ENCODE assay signal across 25 cellular contexts in the genomic region with DNA sequence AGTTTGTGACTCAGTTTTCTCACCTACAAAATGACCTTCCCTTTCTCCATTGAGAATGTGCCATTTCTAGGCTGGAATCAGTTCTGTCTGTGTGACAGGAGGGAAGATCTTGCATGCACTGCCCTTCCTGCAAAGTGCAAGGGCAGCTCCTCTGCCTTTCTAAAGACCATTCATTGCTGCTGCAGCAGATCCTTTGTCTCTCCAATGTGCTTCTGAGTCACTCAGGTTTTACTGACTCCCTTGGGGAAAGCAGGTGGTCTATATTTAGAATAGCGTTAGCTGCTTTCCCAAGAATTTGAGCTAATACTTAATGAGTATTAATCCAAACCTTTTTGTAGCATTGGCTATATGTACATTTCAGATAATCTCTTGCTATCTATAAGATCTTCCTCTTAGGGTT.
"Had no signal": no experiment of that assay in that cellular context is flagged by ENCODE, and none has a peak within 500 bp of the region (broad histone marks: within the 10 kb centered on the region; RNA-seq: fewer than 3 reads in every experiment).

No MANE protein-coding gene starts in this region.

- H3K36me3 Mint-ChIP-seq: mesothelial cell of epicardium had no signal

- DNase-seq: activated CD4-positive, alpha-beta T cell treated with anti-CD3 and anti-CD28 coated beads, Interleukin-2, amount 50 U/mL, for 1 hour; activated CD8-positive, alpha-beta memory T cell treated with anti-CD3 and anti-CD28 coated beads for 24 hours; activated CD8-positive, alpha-beta memory T cell treated with anti-CD3 and anti-CD28 coated beads, Interleukin-2, amount 50 U/mL, for 48 hours; activated effector memory CD4-positive, alpha-beta T cell treated with anti-CD3 and anti-CD28 coated beads, Interleukin-2, amount 50 U/mL, for 16 hours; activated naive CD4-positive, alpha-beta T cell treated with anti-CD3 and anti-CD28 coated beads, Interleukin-2, amount 50 U/mL, for 16 hours; activated T-cell treated with anti-CD3 and anti-CD28 coated beads, Interleukin-2, amount 50 U/mL, for 48 hours; aorta; brain microvascular endothelial cell; central memory CD4-positive, alpha-beta T cell; dorsolateral prefrontal cortex; foreskin fibroblast; islet precursor cell; left colon; lower lobe of right lung; occipital lobe; retina; stimulated activated CD4-positive, alpha-beta T cell treated with anti-CD3 and anti-CD28 coated beads, Interleukin-12 subunit alpha, Interleukin-12 subunit beta, amount 100 ng/mL, for 4 hours; stimulated activated CD4-positive, alpha-beta T cell treated with anti-CD3 and anti-CD28 coated beads, Interleukin-1b, Interleukin-23, amount 100 ng/mL, for 48 hours; stimulated activated CD8-positive, alpha-beta memory T cell treated with anti-CD3 and anti-CD28 coated beads, Interleukin-4, amount 100 ng/mL, for 48 hours; stimulated activated naive CD4-positive, alpha-beta T cell; tibial artery; uterus had no signal

- H3K4me3 Mint-ChIP-seq: mesothelial cell of epicardium; natural killer cell treated with Interleukin-12 subunit alpha and Interleukin-12 subunit beta and Interleukin-15 and Interleukin-18, amount 100 ng/mL, for 72 hours had no signal

- H3K4me1 Mint-ChIP-seq: mesothelial cell of epicardium had no signal

- H3K4me1 ChIP-seq: lower lobe of right lung, tibial artery, uterus had no signal

- H2AFZ ChIP-seq: hepatocyte had no signal

- H3K4me2 ChIP-seq: hepatocyte had no signal

- H3K36me3 ChIP-seq: brain microvascular endothelial cell, lower lobe of right lung, tibial artery, uterus had no signal

- H3K9me3 ChIP-seq: lower lobe of right lung, tibial artery, uterus had no signal

- H3K79me2 ChIP-seq: hepatocyte had no signal

- H3K27me3 ChIP-seq: brain microvascular endothelial cell, hepatocyte, uterus had no signal

- H3K27ac Mint-ChIP-seq: mesothelial cell of epicardium; natural killer cell treated with Interleukin-12 subunit alpha and Interleukin-12 subunit beta and Interleukin-15 and Interleukin-18, amount 100 ng/mL, for 72 hours had no signal

- H3K4me3 ChIP-seq: dorsolateral prefrontal cortex, hepatocyte, lower lobe of right lung, tibial artery, uterus had no signal

- H3K27ac ChIP-seq: brain microvascular endothelial cell, dorsolateral prefrontal cortex, hepatocyte, lower lobe of right lung, tibial artery, uterus had no signal

- H3K27me3 Mint-ChIP-seq: natural killer cell treated with Interleukin-12 subunit alpha and Interleukin-12 subunit beta and Interleukin-15 and Interleukin-18, amount 100 ng/mL, for 72 hours had no signal
